Comparison of ENCODE assay signal across 29 cellular contexts in the genomic region with DNA sequence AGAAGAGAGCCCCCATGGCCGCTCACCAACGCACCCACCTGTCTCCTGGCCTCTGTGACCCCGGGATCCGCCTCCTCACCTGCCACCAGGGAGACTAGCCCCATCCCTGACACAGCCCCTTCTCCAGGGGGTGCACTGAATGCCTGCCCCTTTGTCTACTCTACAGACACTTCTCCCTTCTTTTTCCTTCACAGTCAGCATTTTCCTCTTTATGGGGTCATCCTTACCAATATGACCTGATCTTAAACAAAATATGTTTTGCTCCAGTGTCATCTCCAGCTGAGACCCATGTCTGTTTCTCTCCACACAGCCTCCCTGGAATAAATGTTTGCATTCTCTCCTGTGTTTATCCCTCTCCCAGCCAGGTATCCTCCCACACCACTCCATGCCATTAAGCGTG. TPM values are rescaled to one million over a fixed set of nuclear protein-coding genes. Genes with fewer than 3 reads are reported as not detected.
"Had no signal": no experiment of that assay in that cellular context is flagged by ENCODE, and none has a peak within 500 bp of the region (broad histone marks: within the 10 kb centered on the region; RNA-seq: fewer than 3 reads in every experiment).

No MANE protein-coding gene starts in this region.

- ATAC-seq: effector memory CD8-positive, alpha-beta T cell; esophagus mucosa; left lobe of liver; lower lobe of right lung; naive thymus-derived CD8-positive, alpha-beta T cell; stimulated activated naive CD8-positive, alpha-beta T cell treated with anti-CD3 and anti-CD28 coated beads, Interleukin-15, amount 100 ng/mL, for 72 hours had no signal

- DNase-seq: activated CD4-positive, CD25-positive, alpha-beta regulatory T cell treated with anti-CD3 and anti-CD28 coated beads, Interleukin-2, amount 50 U/mL, for 72 hours; activated naive CD4-positive, alpha-beta T cell treated with anti-CD3 and anti-CD28 coated beads for 36 hours; activated T-cell treated with anti-CD3 and anti-CD28 coated beads, Interleukin-2, amount 50 U/mL, for 1 hour; amygdala; colonic mucosa; dorsolateral prefrontal cortex; effector memory CD8-positive, alpha-beta T cell; foreskin melanocyte; glutamatergic neuron; immature natural killer cell; lower lobe of right lung; naive thymus-derived CD8-positive, alpha-beta T cell; posterior cingulate gyrus; sigmoid colon; stimulated activated CD4-positive, alpha-beta T cell treated with anti-CD3 and anti-CD28 coated beads, Interleukin-2, amount 100 ng/mL, for 48 hours; stimulated activated naive CD8-positive, alpha-beta T cell treated with anti-CD3 and anti-CD28 coated beads, Interleukin-15, amount 100 ng/mL, for 72 hours; tibial artery had no signal

- H3K9me3 ChIP-seq: colonic mucosa, lower lobe of right lung, sigmoid colon, tibial artery had no signal

- H2AFZ ChIP-seq: hepatocyte, neural progenitor cell had no signal

- H3K27ac ChIP-seq: colonic mucosa, dorsolateral prefrontal cortex, hepatocyte, lower lobe of right lung, neural progenitor cell, sigmoid colon, tibial artery, VCaP had no signal

- H3K27ac Mint-ChIP-seq: activated naive CD4-positive, alpha-beta T cell treated with anti-CD3 and anti-CD28 coated beads for 36 hours; immature natural killer cell; naive thymus-derived CD8-positive, alpha-beta T cell; neural progenitor cell; stimulated activated naive CD8-positive, alpha-beta T cell treated with anti-CD3 and anti-CD28 coated beads, Interleukin-15, amount 100 ng/mL, for 72 hours; T-helper 2 cell treated with Interferon-gamma antibody and Interleukin-4, amounts not matched to agents 5 μg/mL and 100 μg/mL, for 36 hours had no signal

- H3K36me3 ChIP-seq: colonic mucosa, lower lobe of right lung, neural progenitor cell, sigmoid colon, tibial artery had no signal

- H3K4me1 ChIP-seq: colonic mucosa, lower lobe of right lung, tibial artery had no signal

- H3K4me3 Mint-ChIP-seq: activated naive CD4-positive, alpha-beta T cell treated with anti-CD3 and anti-CD28 coated beads for 36 hours; effector memory CD8-positive, alpha-beta T cell; immature natural killer cell; naive thymus-derived CD8-positive, alpha-beta T cell; neural progenitor cell; stimulated activated naive CD8-positive, alpha-beta T cell treated with anti-CD3 and anti-CD28 coated beads, Interleukin-15, amount 100 ng/mL, for 72 hours; T-helper 2 cell treated with Interferon-gamma antibody and Interleukin-4, amounts not matched to agents 5 μg/mL and 100 μg/mL, for 36 hours had no signal

- H3K9ac ChIP-seq: neural progenitor cell had no signal

- H3K9me3 Mint-ChIP-seq: activated naive CD4-positive, alpha-beta T cell treated with anti-CD3 and anti-CD28 coated beads for 36 hours; effector memory CD8-positive, alpha-beta T cell; immature natural killer cell; stimulated activated naive CD8-positive, alpha-beta T cell treated with anti-CD3 and anti-CD28 coated beads, Interleukin-15, amount 100 ng/mL, for 72 hours; T-helper 2 cell treated with Interferon-gamma antibody and Interleukin-4, amounts not matched to agents 5 μg/mL and 100 μg/mL, for 36 hours had no signal

- H3K4me2 ChIP-seq: hepatocyte, neural progenitor cell had no signal

- H3K27me3 ChIP-seq: colonic mucosa, hepatocyte, neural progenitor cell, sigmoid colon, tibial artery had no signal

- H3K4me3 ChIP-seq: colonic mucosa, dorsolateral prefrontal cortex, hepatocyte, lower lobe of right lung, neural progenitor cell, sigmoid colon, tibial artery had no signal

- H3K36me3 Mint-ChIP-seq: immature natural killer cell; naive thymus-derived CD8-positive, alpha-beta T cell; neural progenitor cell had no signal

RNA-seq across cellular contexts. Expression of a gene that starts 14.6 kb away (rescaled TPM):
- total RNA-seq: bronchial epithelial cell, endothelial cell of umbilical vein, esophagus mucosa, kidney epithelial cell, left lobe of liver, mesenteric fat pad, renal cortical epithelial cell, sigmoid colon had no signal
- polyA plus RNA-seq: endothelial cell of umbilical vein had no signal

RNA-seq across cellular contexts. Expression of a gene that starts 49.5 kb away (rescaled TPM):
- total RNA-seq: activated naive CD4-positive, alpha-beta T cell treated with anti-CD3 and anti-CD28 coated beads for 36 hours; bronchial epithelial cell; colonic mucosa; dorsolateral prefrontal cortex; endothelial cell of umbilical vein; esophagus mucosa; hepatocyte; kidney epithelial cell; left lobe of liver; lower lobe of right lung; mesenteric fat pad; naive thymus-derived CD8-positive, alpha-beta T cell; omental fat pad; renal cortical epithelial cell; sigmoid colon had no signal
- polyA plus RNA-seq: endothelial cell of umbilical vein; hepatocyte; immature natural killer cell; naive thymus-derived CD8-positive, alpha-beta T cell had no signal
